1 cellular context compared by ENCODE assay signal in the genomic region with DNA sequence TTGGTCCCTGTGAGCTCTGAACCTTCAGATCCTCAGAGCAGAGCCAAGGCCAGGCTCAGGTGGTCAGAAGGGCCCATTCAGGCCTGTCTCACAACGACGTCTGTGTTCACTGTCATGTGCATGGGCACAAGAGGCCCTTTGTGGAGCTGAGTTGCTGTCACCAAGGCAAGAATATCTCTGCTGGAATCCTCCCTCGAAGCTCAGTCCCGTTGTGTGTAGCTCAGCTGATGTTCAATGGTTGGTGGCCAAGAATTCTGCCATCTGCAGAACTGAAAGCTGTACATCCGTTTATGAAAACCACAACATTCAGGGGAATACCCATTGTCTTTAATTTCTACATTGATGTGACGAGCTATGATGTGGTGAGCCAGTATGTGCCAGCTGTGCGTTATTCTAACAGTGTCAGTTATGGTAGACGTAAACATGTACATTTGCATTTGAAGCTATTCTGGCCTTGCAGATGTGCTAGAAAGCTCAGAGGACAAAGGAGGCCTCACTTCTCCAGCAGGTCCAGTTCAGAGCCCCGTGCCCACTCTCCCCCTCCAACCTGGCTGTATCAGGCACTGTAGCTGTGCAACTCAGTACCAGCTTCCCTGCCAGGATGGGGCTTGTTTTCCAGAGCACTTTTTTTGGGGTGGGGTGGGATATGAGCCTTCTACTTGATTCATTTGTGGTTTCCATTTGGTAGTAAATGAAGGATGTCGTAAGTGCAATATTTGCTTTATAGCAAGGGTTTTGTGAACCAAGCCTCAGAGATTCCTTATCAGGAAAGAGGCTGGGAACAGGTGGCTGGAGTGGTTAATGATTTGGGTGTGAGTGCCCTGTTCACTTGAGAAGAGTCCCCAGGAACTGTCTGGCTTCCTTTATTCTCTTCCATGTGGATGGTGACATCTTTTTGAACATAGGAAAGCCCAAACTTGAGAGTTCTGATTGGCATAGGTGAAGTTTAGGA.
A peak's percentile ranks its signal among the peaks of the same experiment; 100 is the strongest.
TF ChIP-seq lines count a peak whose summit lies in the region.

No MANE protein-coding gene starts in this region.

TF ChIP-seq in GM12878, 131 proteins besides CTCF, POLR2A, EP300 and RAD21 (continued from another document and continues in another):
- TF ChIP-seq, protein P1, sequence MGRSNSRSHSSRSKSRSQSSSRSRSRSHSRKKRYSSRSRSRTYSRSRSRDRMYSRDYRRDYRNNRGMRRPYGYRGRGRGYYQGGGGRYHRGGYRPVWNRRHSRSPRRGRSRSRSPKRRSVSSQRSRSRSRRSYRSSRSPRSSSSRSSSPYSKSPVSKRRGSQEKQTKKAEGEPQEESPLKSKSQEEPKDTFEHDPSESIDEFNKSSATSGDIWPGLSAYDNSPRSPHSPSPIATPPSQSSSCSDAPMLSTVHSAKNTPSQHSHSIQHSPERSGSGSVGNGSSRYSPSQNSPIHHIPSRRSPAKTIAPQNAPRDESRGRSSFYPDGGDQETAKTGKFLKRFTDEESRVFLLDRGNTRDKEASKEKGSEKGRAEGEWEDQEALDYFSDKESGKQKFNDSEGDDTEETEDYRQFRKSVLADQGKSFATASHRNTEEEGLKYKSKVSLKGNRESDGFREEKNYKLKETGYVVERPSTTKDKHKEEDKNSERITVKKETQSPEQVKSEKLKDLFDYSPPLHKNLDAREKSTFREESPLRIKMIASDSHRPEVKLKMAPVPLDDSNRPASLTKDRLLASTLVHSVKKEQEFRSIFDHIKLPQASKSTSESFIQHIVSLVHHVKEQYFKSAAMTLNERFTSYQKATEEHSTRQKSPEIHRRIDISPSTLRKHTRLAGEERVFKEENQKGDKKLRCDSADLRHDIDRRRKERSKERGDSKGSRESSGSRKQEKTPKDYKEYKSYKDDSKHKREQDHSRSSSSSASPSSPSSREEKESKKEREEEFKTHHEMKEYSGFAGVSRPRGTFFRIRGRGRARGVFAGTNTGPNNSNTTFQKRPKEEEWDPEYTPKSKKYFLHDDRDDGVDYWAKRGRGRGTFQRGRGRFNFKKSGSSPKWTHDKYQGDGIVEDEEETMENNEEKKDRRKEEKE (IDR thresholded peaks at IDR 0.05): no peak
- no peak for TF ChIP-seq NFXL1 (IDR thresholded peaks at IDR 0.05; ENCODE audit: borderline replicate concordance)
- TF ChIP-seq, protein P2, sequence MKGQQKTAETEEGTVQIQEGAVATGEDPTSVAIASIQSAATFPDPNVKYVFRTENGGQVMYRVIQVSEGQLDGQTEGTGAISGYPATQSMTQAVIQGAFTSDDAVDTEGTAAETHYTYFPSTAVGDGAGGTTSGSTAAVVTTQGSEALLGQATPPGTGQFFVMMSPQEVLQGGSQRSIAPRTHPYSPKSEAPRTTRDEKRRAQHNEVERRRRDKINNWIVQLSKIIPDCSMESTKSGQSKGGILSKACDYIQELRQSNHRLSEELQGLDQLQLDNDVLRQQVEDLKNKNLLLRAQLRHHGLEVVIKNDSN (IDR thresholded peaks at IDR 0.05; ENCODE audit: borderline replicate concordance, extremely low read length, insufficient read depth, low read depth, low read length): no peak
- TF ChIP-seq, protein P3, sequence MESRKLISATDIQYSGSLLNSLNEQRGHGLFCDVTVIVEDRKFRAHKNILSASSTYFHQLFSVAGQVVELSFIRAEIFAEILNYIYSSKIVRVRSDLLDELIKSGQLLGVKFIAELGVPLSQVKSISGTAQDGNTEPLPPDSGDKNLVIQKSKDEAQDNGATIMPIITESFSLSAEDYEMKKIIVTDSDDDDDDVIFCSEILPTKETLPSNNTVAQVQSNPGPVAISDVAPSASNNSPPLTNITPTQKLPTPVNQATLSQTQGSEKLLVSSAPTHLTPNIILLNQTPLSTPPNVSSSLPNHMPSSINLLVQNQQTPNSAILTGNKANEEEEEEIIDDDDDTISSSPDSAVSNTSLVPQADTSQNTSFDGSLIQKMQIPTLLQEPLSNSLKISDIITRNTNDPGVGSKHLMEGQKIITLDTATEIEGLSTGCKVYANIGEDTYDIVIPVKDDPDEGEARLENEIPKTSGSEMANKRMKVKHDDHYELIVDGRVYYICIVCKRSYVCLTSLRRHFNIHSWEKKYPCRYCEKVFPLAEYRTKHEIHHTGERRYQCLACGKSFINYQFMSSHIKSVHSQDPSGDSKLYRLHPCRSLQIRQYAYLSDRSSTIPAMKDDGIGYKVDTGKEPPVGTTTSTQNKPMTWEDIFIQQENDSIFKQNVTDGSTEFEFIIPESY (IDR thresholded peaks at IDR 0.05): no peak
- peak; percentile 63; the same call in 1 of the 2 replicates for TF ChIP-seq MTA3 (IDR thresholded peaks at IDR 0.05; ENCODE audit: borderline replicate concordance, low read length)
- TF ChIP-seq, protein P4, sequence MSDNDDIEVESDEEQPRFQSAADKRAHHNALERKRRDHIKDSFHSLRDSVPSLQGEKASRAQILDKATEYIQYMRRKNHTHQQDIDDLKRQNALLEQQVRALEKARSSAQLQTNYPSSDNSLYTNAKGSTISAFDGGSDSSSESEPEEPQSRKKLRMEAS (IDR thresholded peaks at IDR 0.05; ENCODE audit: low read depth, low read length): no peak
- no peak for TF ChIP-seq PML (IDR thresholded peaks at IDR 0.05; ENCODE audit: low read length)
- TF ChIP-seq BCL11A (IDR thresholded peaks at IDR 0.05; ENCODE audit: low read depth, low read length): peak; percentile 71
- no peak for TF ChIP-seq JUNB (IDR thresholded peaks at IDR 0.05)
- no peak for TF ChIP-seq RFX5 (IDR thresholded peaks at IDR 0.05; ENCODE audit: low read depth, low read length)
- no peak for TF ChIP-seq CHD1 (IDR thresholded peaks at IDR 0.05; ENCODE audit: low read depth, low read length)
- peak; percentile 70 for TF ChIP-seq FOXK2 (IDR thresholded peaks at IDR 0.05)
- TF ChIP-seq, protein P5, sequence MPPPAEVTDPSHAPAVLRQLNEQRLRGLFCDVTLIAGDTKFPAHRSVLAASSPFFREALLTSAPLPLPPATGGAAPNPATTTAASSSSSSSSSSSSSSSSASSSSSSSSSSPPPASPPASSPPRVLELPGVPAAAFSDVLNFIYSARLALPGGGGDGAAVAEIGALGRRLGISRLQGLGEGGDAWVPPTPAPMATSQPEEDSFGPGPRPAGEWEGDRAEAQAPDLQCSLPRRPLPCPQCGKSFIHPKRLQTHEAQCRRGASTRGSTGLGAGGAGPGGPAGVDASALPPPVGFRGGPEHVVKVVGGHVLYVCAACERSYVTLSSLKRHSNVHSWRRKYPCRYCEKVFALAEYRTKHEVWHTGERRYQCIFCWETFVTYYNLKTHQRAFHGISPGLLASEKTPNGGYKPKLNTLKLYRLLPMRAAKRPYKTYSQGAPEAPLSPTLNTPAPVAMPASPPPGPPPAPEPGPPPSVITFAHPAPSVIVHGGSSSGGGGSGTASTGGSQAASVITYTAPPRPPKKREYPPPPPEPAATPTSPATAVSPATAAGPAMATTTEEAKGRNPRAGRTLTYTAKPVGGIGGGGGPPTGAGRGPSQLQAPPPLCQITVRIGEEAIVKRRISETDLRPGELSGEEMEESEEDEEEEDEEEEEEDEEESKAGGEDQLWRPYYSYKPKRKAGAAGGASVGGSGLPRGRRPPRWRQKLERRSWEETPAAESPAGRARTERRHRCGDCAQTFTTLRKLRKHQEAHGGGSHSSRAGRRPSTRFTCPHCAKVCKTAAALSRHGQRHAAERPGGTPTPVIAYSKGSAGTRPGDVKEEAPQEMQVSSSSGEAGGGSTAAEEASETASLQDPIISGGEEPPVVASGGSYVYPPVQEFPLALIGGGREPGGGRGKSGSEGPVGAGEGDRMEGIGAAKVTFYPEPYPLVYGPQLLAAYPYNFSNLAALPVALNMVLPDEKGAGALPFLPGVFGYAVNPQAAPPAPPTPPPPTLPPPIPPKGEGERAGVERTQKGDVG (CRISPR knock-in tag; IDR thresholded peaks at IDR 0.05): no peak
- TF ChIP-seq, protein P6, sequence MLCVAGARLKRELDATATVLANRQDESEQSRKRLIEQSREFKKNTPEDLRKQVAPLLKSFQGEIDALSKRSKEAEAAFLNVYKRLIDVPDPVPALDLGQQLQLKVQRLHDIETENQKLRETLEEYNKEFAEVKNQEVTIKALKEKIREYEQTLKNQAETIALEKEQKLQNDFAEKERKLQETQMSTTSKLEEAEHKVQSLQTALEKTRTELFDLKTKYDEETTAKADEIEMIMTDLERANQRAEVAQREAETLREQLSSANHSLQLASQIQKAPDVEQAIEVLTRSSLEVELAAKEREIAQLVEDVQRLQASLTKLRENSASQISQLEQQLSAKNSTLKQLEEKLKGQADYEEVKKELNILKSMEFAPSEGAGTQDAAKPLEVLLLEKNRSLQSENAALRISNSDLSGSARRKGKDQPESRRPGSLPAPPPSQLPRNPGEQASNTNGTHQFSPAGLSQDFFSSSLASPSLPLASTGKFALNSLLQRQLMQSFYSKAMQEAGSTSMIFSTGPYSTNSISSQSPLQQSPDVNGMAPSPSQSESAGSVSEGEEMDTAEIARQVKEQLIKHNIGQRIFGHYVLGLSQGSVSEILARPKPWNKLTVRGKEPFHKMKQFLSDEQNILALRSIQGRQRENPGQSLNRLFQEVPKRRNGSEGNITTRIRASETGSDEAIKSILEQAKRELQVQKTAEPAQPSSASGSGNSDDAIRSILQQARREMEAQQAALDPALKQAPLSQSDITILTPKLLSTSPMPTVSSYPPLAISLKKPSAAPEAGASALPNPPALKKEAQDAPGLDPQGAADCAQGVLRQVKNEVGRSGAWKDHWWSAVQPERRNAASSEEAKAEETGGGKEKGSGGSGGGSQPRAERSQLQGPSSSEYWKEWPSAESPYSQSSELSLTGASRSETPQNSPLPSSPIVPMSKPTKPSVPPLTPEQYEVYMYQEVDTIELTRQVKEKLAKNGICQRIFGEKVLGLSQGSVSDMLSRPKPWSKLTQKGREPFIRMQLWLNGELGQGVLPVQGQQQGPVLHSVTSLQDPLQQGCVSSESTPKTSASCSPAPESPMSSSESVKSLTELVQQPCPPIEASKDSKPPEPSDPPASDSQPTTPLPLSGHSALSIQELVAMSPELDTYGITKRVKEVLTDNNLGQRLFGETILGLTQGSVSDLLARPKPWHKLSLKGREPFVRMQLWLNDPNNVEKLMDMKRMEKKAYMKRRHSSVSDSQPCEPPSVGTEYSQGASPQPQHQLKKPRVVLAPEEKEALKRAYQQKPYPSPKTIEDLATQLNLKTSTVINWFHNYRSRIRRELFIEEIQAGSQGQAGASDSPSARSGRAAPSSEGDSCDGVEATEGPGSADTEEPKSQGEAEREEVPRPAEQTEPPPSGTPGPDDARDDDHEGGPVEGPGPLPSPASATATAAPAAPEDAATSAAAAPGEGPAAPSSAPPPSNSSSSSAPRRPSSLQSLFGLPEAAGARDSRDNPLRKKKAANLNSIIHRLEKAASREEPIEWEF (IDR thresholded peaks at IDR 0.05; ENCODE audit: insufficient replicate concordance, low read depth, low read length): no peak
- TF ChIP-seq WRNIP1 (IDR thresholded peaks at IDR 0.05; ENCODE audit: borderline replicate concordance, low read depth, low read length): no peak
- 0 out of 2 replicates have a peak, but pooled peaks have one; percentile 46 for TF ChIP-seq SMARCA5 (IDR thresholded peaks at IDR 0.05)
- no peak for TF ChIP-seq ETV6 (conservative IDR thresholded peaks at IDR 0.05 in 1 of 2, IDR thresholded peaks at IDR 0.05 in 1 of 2; ENCODE audit: borderline replicate concordance in 1 of 2, low read depth in 1 of 2)
- no peak for TF ChIP-seq CBX5 (IDR thresholded peaks at IDR 0.05; ENCODE audit: low read depth)
- TF ChIP-seq PAX8 (IDR thresholded peaks at IDR 0.05): no peak
- TF ChIP-seq, protein P7, sequence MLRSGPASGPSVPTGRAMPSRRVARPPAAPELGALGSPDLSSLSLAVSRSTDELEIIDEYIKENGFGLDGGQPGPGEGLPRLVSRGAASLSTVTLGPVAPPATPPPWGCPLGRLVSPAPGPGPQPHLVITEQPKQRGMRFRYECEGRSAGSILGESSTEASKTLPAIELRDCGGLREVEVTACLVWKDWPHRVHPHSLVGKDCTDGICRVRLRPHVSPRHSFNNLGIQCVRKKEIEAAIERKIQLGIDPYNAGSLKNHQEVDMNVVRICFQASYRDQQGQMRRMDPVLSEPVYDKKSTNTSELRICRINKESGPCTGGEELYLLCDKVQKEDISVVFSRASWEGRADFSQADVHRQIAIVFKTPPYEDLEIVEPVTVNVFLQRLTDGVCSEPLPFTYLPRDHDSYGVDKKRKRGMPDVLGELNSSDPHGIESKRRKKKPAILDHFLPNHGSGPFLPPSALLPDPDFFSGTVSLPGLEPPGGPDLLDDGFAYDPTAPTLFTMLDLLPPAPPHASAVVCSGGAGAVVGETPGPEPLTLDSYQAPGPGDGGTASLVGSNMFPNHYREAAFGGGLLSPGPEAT (IDR thresholded peaks at IDR 0.05; ENCODE audit: low read depth): peak; percentile 59; the same call in 1 of the 2 replicates
- TF ChIP-seq, protein P8, sequence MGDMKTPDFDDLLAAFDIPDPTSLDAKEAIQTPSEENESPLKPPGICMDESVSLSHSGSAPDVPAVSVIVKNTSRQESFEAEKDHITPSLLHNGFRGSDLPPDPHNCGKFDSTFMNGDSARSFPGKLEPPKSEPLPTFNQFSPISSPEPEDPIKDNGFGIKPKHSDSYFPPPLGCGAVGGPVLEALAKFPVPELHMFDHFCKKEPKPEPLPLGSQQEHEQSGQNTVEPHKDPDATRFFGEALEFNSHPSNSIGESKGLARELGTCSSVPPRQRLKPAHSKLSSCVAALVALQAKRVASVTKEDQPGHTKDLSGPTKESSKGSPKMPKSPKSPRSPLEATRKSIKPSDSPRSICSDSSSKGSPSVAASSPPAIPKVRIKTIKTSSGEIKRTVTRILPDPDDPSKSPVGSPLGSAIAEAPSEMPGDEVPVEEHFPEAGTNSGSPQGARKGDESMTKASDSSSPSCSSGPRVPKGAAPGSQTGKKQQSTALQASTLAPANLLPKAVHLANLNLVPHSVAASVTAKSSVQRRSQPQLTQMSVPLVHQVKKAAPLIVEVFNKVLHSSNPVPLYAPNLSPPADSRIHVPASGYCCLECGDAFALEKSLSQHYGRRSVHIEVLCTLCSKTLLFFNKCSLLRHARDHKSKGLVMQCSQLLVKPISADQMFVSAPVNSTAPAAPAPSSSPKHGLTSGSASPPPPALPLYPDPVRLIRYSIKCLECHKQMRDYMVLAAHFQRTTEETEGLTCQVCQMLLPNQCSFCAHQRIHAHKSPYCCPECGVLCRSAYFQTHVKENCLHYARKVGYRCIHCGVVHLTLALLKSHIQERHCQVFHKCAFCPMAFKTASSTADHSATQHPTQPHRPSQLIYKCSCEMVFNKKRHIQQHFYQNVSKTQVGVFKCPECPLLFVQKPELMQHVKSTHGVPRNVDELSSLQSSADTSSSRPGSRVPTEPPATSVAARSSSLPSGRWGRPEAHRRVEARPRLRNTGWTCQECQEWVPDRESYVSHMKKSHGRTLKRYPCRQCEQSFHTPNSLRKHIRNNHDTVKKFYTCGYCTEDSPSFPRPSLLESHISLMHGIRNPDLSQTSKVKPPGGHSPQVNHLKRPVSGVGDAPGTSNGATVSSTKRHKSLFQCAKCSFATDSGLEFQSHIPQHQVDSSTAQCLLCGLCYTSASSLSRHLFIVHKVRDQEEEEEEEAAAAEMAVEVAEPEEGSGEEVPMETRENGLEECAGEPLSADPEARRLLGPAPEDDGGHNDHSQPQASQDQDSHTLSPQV (IDR thresholded peaks at IDR 0.05): no peak
- TF ChIP-seq NBN (IDR thresholded peaks at IDR 0.05): peak; percentile 81
- peak; percentile 91 for TF ChIP-seq CREM (IDR thresholded peaks at IDR 0.05; ENCODE audit: low read depth)
- TF ChIP-seq, protein P9, sequence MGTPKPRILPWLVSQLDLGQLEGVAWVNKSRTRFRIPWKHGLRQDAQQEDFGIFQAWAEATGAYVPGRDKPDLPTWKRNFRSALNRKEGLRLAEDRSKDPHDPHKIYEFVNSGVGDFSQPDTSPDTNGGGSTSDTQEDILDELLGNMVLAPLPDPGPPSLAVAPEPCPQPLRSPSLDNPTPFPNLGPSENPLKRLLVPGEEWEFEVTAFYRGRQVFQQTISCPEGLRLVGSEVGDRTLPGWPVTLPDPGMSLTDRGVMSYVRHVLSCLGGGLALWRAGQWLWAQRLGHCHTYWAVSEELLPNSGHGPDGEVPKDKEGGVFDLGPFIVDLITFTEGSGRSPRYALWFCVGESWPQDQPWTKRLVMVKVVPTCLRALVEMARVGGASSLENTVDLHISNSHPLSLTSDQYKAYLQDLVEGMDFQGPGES (IDR thresholded peaks at IDR 0.05): no peak
- TF ChIP-seq SREBF1 (IDR thresholded peaks at IDR 0.05; ENCODE audit: low read length): 0 out of 2 replicates have a peak, but pooled peaks have one; percentile 17
